ENCODE assay signal across 13 cellular contexts in genomic region chr7:127798769-127799372, GRCh38.
"Had no signal": no experiment of that assay in that cellular context is flagged by ENCODE, and none has a peak within 500 bp of the region (broad histone marks: within the 10 kb centered on the region; RNA-seq: fewer than 3 reads in every experiment).

No MANE protein-coding gene starts in this region.

- H3K27me3 ChIP-seq: hepatocyte, neutrophil had no signal

- H3K4me3 ChIP-seq: hepatocyte had no signal

- H3K27ac ChIP-seq: epithelial cell of prostate, hepatocyte, neutrophil had no signal

- H3K4me2 ChIP-seq: hepatocyte had no signal

- FAIRE-seq: colon had no signal

- DNase-seq: activated CD4-positive, alpha-beta memory T cell treated with anti-CD3 and anti-CD28 coated beads, Interleukin-2, amount 10 ng/mL, durations not matched to agents 7 days and 5 days; activated CD4-positive, alpha-beta T cell treated with anti-CD3 and anti-CD28 coated beads for 48 hours; activated CD4-positive, CD25-positive, alpha-beta regulatory T cell; activated CD8-positive, alpha-beta memory T cell treated with anti-CD3 and anti-CD28 coated beads, Interleukin-2, amount 10 ng/mL, durations not matched to agents 7 days and 5 days; activated naive CD8-positive, alpha-beta T cell treated with anti-CD3 and anti-CD28 coated beads for 36 hours; endodermal cell; stimulated activated CD8-positive, alpha-beta memory T cell treated with anti-CD3 and anti-CD28 coated beads, Interleukin-4, amount 100 ng/mL, for 48 hours; stimulated activated naive CD4-positive, alpha-beta T cell had no signal

- ATAC-seq: activated CD8-positive, alpha-beta memory T cell treated with anti-CD3 and anti-CD28 coated beads, Interleukin-2, amount 10 ng/mL, durations not matched to agents 7 days and 5 days; natural killer cell treated with Interleukin-12 subunit alpha and Interleukin-12 subunit beta and Interleukin-15 and Interleukin-18, amount 100 ng/mL, for 72 hours had no signal

- H2AFZ ChIP-seq: hepatocyte had no signal

- H3K9me3 ChIP-seq: neutrophil had no signal

- H3K36me3 ChIP-seq: neutrophil had no signal
